In genomic region chr2:115386465-115386864, GRCh38 we compare ENCODE assay signal across 27 cellular contexts.
"Had no signal": no experiment of that assay in that cellular context is flagged by ENCODE, and none has a peak within 500 bp of the region (broad histone marks: within the 10 kb centered on the region; RNA-seq: fewer than 3 reads in every experiment).

No MANE protein-coding gene starts in this region.

- H3K9me3 ChIP-seq: lower lobe of right lung, ovary, psoas muscle, testis had no signal

- H3K36me3 ChIP-seq: esophagus muscularis mucosa, gastroesophageal sphincter, heart right ventricle, lower lobe of right lung, ovary, sigmoid colon, tibial artery had no signal

- DNase-seq: dorsolateral prefrontal cortex; effector CD8-positive, alpha-beta T cell; foreskin keratinocyte; glutamatergic neuron; heart right ventricle; hippocampal formation; immature natural killer cell; islet precursor cell; kidney glomerular epithelial cell; left ventricle myocardium superior; lower lobe of right lung; natural killer cell; occipital lobe; ovary; posterior cingulate gyrus; psoas muscle; right cardiac atrium; sigmoid colon; stimulated activated CD4-positive, alpha-beta T cell treated with anti-CD3 and anti-CD28 coated beads, Interleukin-2, amount 100 ng/mL, for 24 hours; stimulated activated CD4-positive, alpha-beta T cell treated with anti-CD3 and anti-CD28 coated beads, Interleukin-4, amount 100 ng/mL, for 24 hours; stimulated activated naive CD8-positive, alpha-beta T cell treated with anti-CD3 and anti-CD28 coated beads, Interleukin-15, Interleukin-2, amounts not matched to agents 100 U/mL and 50 U/mL, for 24 hours; substantia nigra; testis; tibial artery had no signal

- H3K4me3 ChIP-seq: dorsolateral prefrontal cortex, esophagus muscularis mucosa, gastroesophageal sphincter, heart right ventricle, lower lobe of right lung, ovary, psoas muscle, sigmoid colon, testis, tibial artery had no signal

- ATAC-seq: foreskin keratinocyte; gastroesophageal sphincter; heart right ventricle; left ventricle myocardium superior; lower lobe of right lung; natural killer cell; psoas muscle; right cardiac atrium; stimulated activated effector memory CD8-positive, alpha-beta T cell treated with anti-CD3 and anti-CD28 coated beads, Interleukin-12 subunit alpha, Interleukin-12 subunit beta, amount 100 ng/mL, for 72 hours; stimulated activated naive CD8-positive, alpha-beta T cell treated with anti-CD3 and anti-CD28 coated beads, Interleukin-15, Interleukin-2, amounts not matched to agents 100 U/mL and 50 U/mL, for 24 hours had no signal

- H3K27me3 ChIP-seq: dorsolateral prefrontal cortex, esophagus muscularis mucosa, foreskin keratinocyte, gastroesophageal sphincter, ovary, sigmoid colon, testis, tibial artery had no signal

- H3K27ac ChIP-seq: dorsolateral prefrontal cortex, esophagus muscularis mucosa, foreskin keratinocyte, gastroesophageal sphincter, heart right ventricle, lower lobe of right lung, ovary, psoas muscle, sigmoid colon, testis, tibial artery had no signal
